22 cellular contexts compared by ENCODE assay signal in genomic region chr20:57615472-57615855, GRCh38. TPM values are rescaled to one million over a fixed set of nuclear protein-coding genes. Genes with fewer than 3 reads are reported as not detected.
"Had no signal": no experiment of that assay in that cellular context is flagged by ENCODE, and none has a peak within 500 bp of the region (broad histone marks: within the 10 kb centered on the region; RNA-seq: fewer than 3 reads in every experiment).

No MANE protein-coding gene starts in this region.

- H3K9ac ChIP-seq: neural progenitor cell had no signal

- H3K4me2 ChIP-seq: neural progenitor cell had no signal

- DNase-seq: effector CD4-positive, alpha-beta T cell; hippocampal formation; lower lobe of right lung; mesenchymal stem cell; midbrain; occipital lobe; right cardiac atrium; small intestine; stimulated activated CD4-positive, alpha-beta T cell treated with anti-CD3 and anti-CD28 coated beads, Interleukin-2, amount 100 ng/mL, for 48 hours; stimulated activated naive CD4-positive, alpha-beta T cell treated with Interleukin-2 at 50 U/mL for 16 hours; thyroid gland had no signal

- H3K9me3 ChIP-seq: heart left ventricle, left lung, lower lobe of right lung, thyroid gland had no signal

- H3K4me3 ChIP-seq: coronary artery, heart left ventricle, left lung, lower lobe of right lung, neural progenitor cell, thyroid gland had no signal

- H3K4me1 ChIP-seq: neural progenitor cell had no signal

- H3K27ac ChIP-seq: coronary artery, heart left ventricle, left lung, lower lobe of right lung, neural progenitor cell, thyroid gland had no signal

- H3K36me3 ChIP-seq: lower lobe of right lung, neural progenitor cell, thyroid gland had no signal

- ATAC-seq: esophagus mucosa; heart left ventricle; left lung; lower lobe of right lung; natural killer cell treated with Interleukin-12 subunit alpha and Interleukin-12 subunit beta and Interleukin-15 and Interleukin-18, amount 100 ng/mL, for 72 hours; right cardiac atrium had no signal

- H3K27me3 ChIP-seq: neural progenitor cell, thyroid gland had no signal

RNA-seq across cellular contexts. Expression of gene ZBP1, which starts 4.8 kb away (rescaled TPM):
- total RNA-seq: chondrocyte, dermis microvascular lymphatic vessel endothelial cell, fibroblast of lung, frontal cortex, glomerular endothelial cell, occipital lobe had no signal

RNA-seq across cellular contexts. Expression of gene PCK1, which starts 54.6 kb away (rescaled TPM):
- total RNA-seq: chondrocyte; dermis microvascular lymphatic vessel endothelial cell; glomerular endothelial cell; left lung; lower lobe of right lung; natural killer cell treated with Interleukin-12 subunit alpha and Interleukin-12 subunit beta and Interleukin-15 and Interleukin-18, amount 100 ng/mL, for 72 hours had no signal
